8 cellular contexts compared by ENCODE assay signal in the genomic region with DNA sequence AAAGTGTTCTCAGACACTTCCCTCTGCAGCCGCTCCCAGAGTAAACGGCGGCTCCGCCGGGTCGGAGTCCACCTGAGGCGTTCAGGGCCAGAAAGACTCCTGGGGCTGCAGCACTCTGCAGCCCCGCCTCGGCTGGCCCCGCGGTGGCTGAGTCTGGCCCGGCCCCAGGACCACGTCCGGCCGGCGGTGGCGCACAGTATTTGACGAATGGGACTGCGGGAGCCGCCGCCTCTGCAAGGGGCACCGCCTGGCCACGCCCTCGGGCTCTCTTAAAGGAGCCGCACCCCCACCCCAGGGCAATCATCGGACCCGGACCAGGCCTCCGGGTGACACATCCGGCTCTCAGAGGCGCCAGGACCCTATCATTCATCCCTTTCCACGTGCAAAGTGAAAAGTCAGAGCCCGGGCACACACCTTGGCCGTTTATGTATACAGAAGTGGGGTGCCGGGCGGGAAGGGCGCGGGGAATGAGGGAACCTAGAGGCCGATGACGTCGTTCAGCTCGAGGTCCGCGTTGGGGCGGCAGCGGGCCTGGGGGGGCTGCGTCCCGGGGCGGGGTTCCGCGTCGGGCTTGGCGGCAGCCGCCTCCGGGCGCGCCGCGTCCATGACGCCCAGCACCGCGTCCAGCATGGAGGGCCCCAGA. TPM values are rescaled to one million over a fixed set of nuclear protein-coding genes. Genes with fewer than 3 reads are reported as not detected.
DNase-seq lines count a peak whose midpoint lies in the region; ATAC-seq and TF ChIP-seq lines count a peak whose summit lies in the region.

No MANE protein-coding gene starts in this region.

- peak overlapping the region; percentile 97 for H3K4me3 Mint-ChIP-seq in neural crest cell

- H3K4me3 ChIP-seq in subcutaneous abdominal adipose tissue (ENCODE audit: low read depth in 1 of 5, low read length in 5 of 5): peak overlapping the region; percentile 64 to 80 (median 70)

- H3K27me3 ChIP-seq in foreskin keratinocyte (no peaks in the 10 kb centered on the region), subcutaneous abdominal adipose tissue (ENCODE audit: control insufficient read depth in 5 of 5, insufficient read depth in 4 of 5, low read length in 5 of 5) (peaks cover 0 to 3% (median 0%) of the 10 kb centered on the region in 5 donors)

- DNase-seq in DMS79 treated with DMSO at 0.1 percent for 48 hours (lab: John Stamatoyannopoulos, UW): peak; percentile 39
- peak; percentile 58 to 99 (median 96) for DNase-seq in HUDEP-2 (lab: John Stamatoyannopoulos, UW; ENCODE audit: unreplicated experiment in 76 of 76)
- peak; percentile 95 for DNase-seq in RPMI8226
- DNase-seq in activated gamma-delta T cell treated with Interleukin-2 at 50 U/mL for 16 hours: peak; percentile 56
- DNase-seq in foreskin keratinocyte: peak; percentile 63 to 77
- peak; percentile 85 for DNase-seq in neural crest cell (ENCODE audit: low read depth, low spot score)

- H3K36me3 ChIP-seq in subcutaneous abdominal adipose tissue (ENCODE audit: control insufficient read depth in 5 of 5, insufficient read depth in 5 of 5, low read length in 5 of 5): peaks cover 0 to 24% (median 21%) of the 10 kb centered on the region in 5 donors

- no peaks in the 10 kb centered on the region for H3K9me3 Mint-ChIP-seq in neural crest cell

- H3K4me1 ChIP-seq in foreskin keratinocyte (peaks cover 10% of the 10 kb centered on the region), subcutaneous abdominal adipose tissue (ENCODE audit: control insufficient read depth in 5 of 5, insufficient read depth in 5 of 5, low read length in 5 of 5) (peaks cover 0 to 50% (median 39%) of the 10 kb centered on the region in 5 donors)

- ATAC-seq in GM21423 (IDR thresholded peaks at IDR 0.05; ENCODE audit: unreplicated experiment) (peak; percentile 40), foreskin keratinocyte (peak; percentile 47)

- H3K27ac ChIP-seq in foreskin keratinocyte (peak overlapping the region; percentile 81), subcutaneous abdominal adipose tissue (ENCODE audit: low read depth, low read length) (peak overlapping the region; percentile 88)

- H3K9me3 ChIP-seq in subcutaneous abdominal adipose tissue (ENCODE audit: control insufficient read depth in 5 of 5, low read length in 5 of 5): no peaks in the 10 kb centered on the region

- peaks cover 5% of the 10 kb centered on the region for H3K36me3 Mint-ChIP-seq in neural crest cell (ENCODE audit: low read depth)

- TF ChIP-seq CTCF in foreskin keratinocyte (conservative IDR thresholded peaks at IDR 0.05) (no peak), neural crest cell (conservative IDR thresholded peaks at IDR 0.05) (no peak)

- H3K27me3 Mint-ChIP-seq in neural crest cell (ENCODE audit: low read depth): peaks cover 42% of the 10 kb centered on the region

- peaks cover 16% of the 10 kb centered on the region for H3K4me1 Mint-ChIP-seq in neural crest cell

- peak overlapping the region in 4 of 5 donors; percentile 30 to 68 (median 56) for H3K9ac ChIP-seq in subcutaneous abdominal adipose tissue (ENCODE audit: low read length in 5 of 5)

- peak overlapping the region; percentile 80 for H3K27ac Mint-ChIP-seq in neural crest cell (ENCODE audit: unreplicated experiment)

RNA-seq across cellular contexts. Expression of gene LENG9, which starts 1.2 kb away (rescaled TPM):
- 4.8 and 5.0 TPM in 2 replicates for total RNA-seq in foreskin keratinocyte
- 4.1 and 5.2 TPM in 2 replicates for polyA plus RNA-seq in foreskin keratinocyte
- total RNA-seq in neural crest cell: 2.5 and 3.0 TPM in 2 replicates

RNA-seq across cellular contexts. Expression of gene CDC42EP5, which starts 8.4 kb away (rescaled TPM):
- total RNA-seq in foreskin keratinocyte: 27.1 and 32.1 TPM in 2 replicates
- polyA plus RNA-seq in foreskin keratinocyte: 43.4 and 66.8 TPM in 2 replicates
- total RNA-seq in neural crest cell: 6.7 and 7.7 TPM in 2 replicates

RNA-seq across cellular contexts. Expression of gene LENG8, which starts 15.7 kb away (rescaled TPM):
- total RNA-seq in foreskin keratinocyte (31.1 and 43.5 TPM in 2 replicates), neural crest cell (157 and 161 TPM in 2 replicates)
- 34.1 and 41.2 TPM in 2 replicates for polyA plus RNA-seq in foreskin keratinocyte

RNA-seq across cellular contexts. Expression of gene LAIR2, which starts 37.9 kb away (rescaled TPM):
- total RNA-seq in foreskin keratinocyte: not detected in 2 replicates
- polyA plus RNA-seq in foreskin keratinocyte: not detected in 2 replicates
- not detected in 2 replicates for total RNA-seq in neural crest cell

RNA-seq across cellular contexts. Expression of gene TTYH1, which starts 49.5 kb away (rescaled TPM):
- total RNA-seq in foreskin keratinocyte: not detected in 2 replicates
- not detected in 2 replicates for polyA plus RNA-seq in foreskin keratinocyte
- 180 and 207 TPM in 2 replicates for total RNA-seq in neural crest cell

Comparison
In these comparisons a context has a peak if more than half of its experiments do, and no peak if none do; other contexts are left out.
1. Peak in every context shown above with its lines: DNase-seq, ATAC-seq, H3K4me3 ChIP-seq and H3K27ac ChIP-seq.
2. DNase-seq: peak in every context shown above with its lines; median percentile 96 in HUDEP-2; 95 in RPMI8226; 85 in neural crest cell; 70 in foreskin keratinocyte; 56 in activated gamma-delta T cell treated with Interleukin-2 at 50 U/mL for 16 hours; 39 in DMS79 treated with DMSO at 0.1 percent for 48 hours.